Comparison of ENCODE assay signal across 1 cellular context in the genomic region with DNA sequence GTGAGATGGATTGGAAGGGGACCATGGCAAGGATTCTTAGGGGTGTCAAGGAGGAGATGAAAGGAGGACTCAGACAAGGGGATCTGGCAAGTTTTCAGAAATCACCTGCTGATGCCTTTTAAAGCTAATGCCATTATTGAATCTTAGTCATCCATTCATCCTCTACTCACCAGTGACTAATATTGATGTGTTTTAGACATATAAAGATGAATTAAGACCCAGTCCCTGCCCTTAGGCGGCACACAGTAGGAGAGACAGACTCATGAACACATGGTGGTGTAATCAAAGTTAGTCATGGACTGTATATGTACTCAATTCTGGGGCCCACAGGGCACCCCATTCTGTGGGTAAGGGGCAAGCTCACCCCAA.
A peak's percentile ranks its signal among the peaks of the same experiment; 100 is the strongest.
TF ChIP-seq lines count a peak whose summit lies in the region.

No MANE protein-coding gene starts in this region.

TF ChIP-seq in SK-N-SH, 30 proteins besides CTCF, POLR2A, EP300 and RAD21 (continued from another document):
- no peak for TF ChIP-seq SMC3 (IDR thresholded peaks at IDR 0.05; ENCODE audit: low read depth, low read length)
- TF ChIP-seq FOSL2 (IDR thresholded peaks at IDR 0.05; ENCODE audit: borderline replicate concordance, low read depth), result peak; percentile 13; the same call in 1 of the 2 replicates
- no peak for TF ChIP-seq RFX5 (IDR thresholded peaks at IDR 0.05; ENCODE audit: low read length)
- no peak for TF ChIP-seq NFIC (IDR thresholded peaks at IDR 0.05; ENCODE audit: borderline replicate concordance)
- TF ChIP-seq, protein P1, sequence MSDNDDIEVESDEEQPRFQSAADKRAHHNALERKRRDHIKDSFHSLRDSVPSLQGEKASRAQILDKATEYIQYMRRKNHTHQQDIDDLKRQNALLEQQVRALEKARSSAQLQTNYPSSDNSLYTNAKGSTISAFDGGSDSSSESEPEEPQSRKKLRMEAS (IDR thresholded peaks at IDR 0.05; ENCODE audit: low read depth), result no peak
- TF ChIP-seq EZH2phosphoT487 (IDR thresholded peaks at IDR 0.05; ENCODE audit: borderline replicate concordance, low read depth), result no peak
- TF ChIP-seq FOXJ3 (CRISPR knock-in tag; IDR thresholded peaks at IDR 0.05), result no peak
- TF ChIP-seq SIN3A (IDR thresholded peaks at IDR 0.05; ENCODE audit: borderline replicate concordance, low read depth, low read length), result no peak
- no peak for TF ChIP-seq YY1 (IDR thresholded peaks at IDR 0.05; ENCODE audit: low read depth)
- no peak for TF ChIP-seq TEAD4 (IDR thresholded peaks at IDR 0.05; ENCODE audit: borderline replicate concordance, insufficient read depth)
- TF ChIP-seq, protein P2, sequence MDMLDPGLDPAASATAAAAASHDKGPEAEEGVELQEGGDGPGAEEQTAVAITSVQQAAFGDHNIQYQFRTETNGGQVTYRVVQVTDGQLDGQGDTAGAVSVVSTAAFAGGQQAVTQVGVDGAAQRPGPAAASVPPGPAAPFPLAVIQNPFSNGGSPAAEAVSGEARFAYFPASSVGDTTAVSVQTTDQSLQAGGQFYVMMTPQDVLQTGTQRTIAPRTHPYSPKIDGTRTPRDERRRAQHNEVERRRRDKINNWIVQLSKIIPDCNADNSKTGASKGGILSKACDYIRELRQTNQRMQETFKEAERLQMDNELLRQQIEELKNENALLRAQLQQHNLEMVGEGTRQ (IDR thresholded peaks at IDR 0.05; ENCODE audit: borderline replicate concordance, low read depth, low read length), result no peak
